Comparison of ENCODE assay signal across 23 cellular contexts in the genomic region with DNA sequence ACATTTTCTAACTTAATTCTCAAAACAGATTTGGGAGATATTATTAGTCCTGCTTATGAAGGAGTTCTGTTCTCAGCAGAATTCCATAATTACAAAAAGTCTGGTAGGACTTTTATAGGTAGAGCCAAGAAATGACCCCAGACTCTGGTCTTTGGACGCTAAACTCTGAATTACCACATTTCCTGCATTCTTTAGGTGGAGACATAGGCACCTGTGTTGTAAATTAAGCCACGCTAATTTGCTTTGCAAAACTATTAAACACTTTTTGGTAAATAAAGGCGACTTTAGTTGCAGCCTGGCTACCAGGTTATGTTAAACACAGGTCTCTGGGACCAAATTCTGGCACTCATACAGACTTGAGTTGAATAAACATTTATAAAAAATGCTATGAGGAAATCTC.
DNase-seq lines count a peak whose midpoint lies in the region; ATAC-seq and TF ChIP-seq lines count a peak whose summit lies in the region.
"Had no signal": no experiment of that assay in that cellular context is flagged by ENCODE, and none has a peak within 500 bp of the region (broad histone marks: within the 10 kb centered on the region; RNA-seq: fewer than 3 reads in every experiment).

No MANE protein-coding gene starts in this region.

- H3K27ac ChIP-seq in right atrium auricular region (peak overlapping the region; percentile 82 to 93), transverse colon (peak overlapping the region in 3 of 4 donors; percentile 86 to 90 (median 87))
- H3K27ac ChIP-seq: prostate gland had no signal

- H3K4me1 Mint-ChIP-seq in activated B cell treated with CpG ODN at 0.5 μM for 24 hours (peaks cover 95% of the 10 kb centered on the region), mesothelial cell of epicardium (peaks cover 65% of the 10 kb centered on the region)

- in situ Hi-C loops in transverse colon (cut with MboI; ENCODE audit: low pct_ligation_motif_present in 1 of 4, low pct_unique_long_range_greater_than_20kb in 1 of 4, low sequenced_read_pairs in 3 of 4), result no loop called here

- no peaks in the 10 kb centered on the region for H3K27me3 Mint-ChIP-seq in activated B cell treated with CpG ODN at 0.5 μM for 24 hours
- peaks cover 2% of the 10 kb centered on the region for H3K27me3 Mint-ChIP-seq in mesothelial cell of epicardium (ENCODE audit: low read depth)
- H3K27me3 Mint-ChIP-seq: CD4-positive, alpha-beta T cell; naive thymus-derived CD4-positive, alpha-beta T cell had no signal

- H3K27ac Mint-ChIP-seq in activated B cell treated with CpG ODN at 0.5 μM for 24 hours (peak overlapping the region; percentile 85), mesothelial cell of epicardium (peak overlapping the region; percentile 2)
- H3K27ac Mint-ChIP-seq: CD4-positive, alpha-beta T cell; naive thymus-derived CD4-positive, alpha-beta T cell had no signal

- DNase-seq in right atrium auricular region (ENCODE audit: low spot score), result no peak
- DNase-seq in cardiac septum (ENCODE audit: low spot score), result no peak
- no peak for DNase-seq in activated B cell treated with CpG ODN at 0.5 μM for 24 hours
- no peak for DNase-seq in mesothelial cell of epicardium (ENCODE audit: low spot score in 2 of 2, unreplicated experiment in 2 of 2)
- no peak for DNase-seq in transverse colon
- no peak for DNase-seq in activated CD8-positive, alpha-beta memory T cell treated with anti-CD3 and anti-CD28 coated beads for 24 hours
- DNase-seq in NCI-H82 (lab: John Stamatoyannopoulos, UW), result no peak
- DNase-seq: activated CD4-positive, alpha-beta T cell treated with anti-CD3 and anti-CD28 coated beads for 4 hours; activated CD8-positive, alpha-beta memory T cell treated with anti-CD3 and anti-CD28 coated beads, Interleukin-2, amount 50 U/mL, for 48 hours; activated gamma-delta T cell treated with Interleukin-2 at 50 U/mL for 16 hours; anterior cingulate cortex; CD4-positive, alpha-beta T cell; gastrocnemius medialis; left lung; MM.1S; naive thymus-derived CD4-positive, alpha-beta T cell; NCI-H187 treated with DMSO at 0.1 percent for 48 hours; stimulated activated naive CD8-positive, alpha-beta T cell treated with anti-CD3 and anti-CD28 coated beads, Interleukin-15, Interleukin-2, amounts not matched to agents 100 U/mL and 50 U/mL, for 24 hours; T-helper 9 cell; uterus had no signal

- POLR2A ChIA-PET in activated B cell treated with CpG ODN at 0.5 μM for 24 hours (lab: Charles Lee), result interaction anchor here (0.5 to 6.1 kb wide), 7 partner anchors 13 to 223 kb away, joined by 3 to 60 read pairs (median 15); no protein-coding TSS in a partner anchor

- no peaks in the 10 kb centered on the region for H3K36me3 ChIP-seq in right atrium auricular region
- no peaks in the 10 kb centered on the region for H3K36me3 ChIP-seq in transverse colon
- H3K36me3 ChIP-seq: gastrocnemius medialis, left lung, prostate gland, uterus had no signal

- TF ChIP-seq EP300 in transverse colon (IDR thresholded peaks at IDR 0.05; ENCODE audit: low read depth), result no peak

- H3K27me3 ChIP-seq in right atrium auricular region, result no peaks in the 10 kb centered on the region
- no peaks in the 10 kb centered on the region for H3K27me3 ChIP-seq in transverse colon
- H3K27me3 ChIP-seq: gastrocnemius medialis, left lung, SJSA1, uterus had no signal

- TF ChIP-seq CTCF in right atrium auricular region (IDR thresholded peaks at IDR 0.05) (no peak), activated B cell treated with CpG ODN at 0.5 μM for 24 hours (IDR thresholded peaks at IDR 0.05) (no peak), mesothelial cell of epicardium (IDR thresholded peaks at IDR 0.05; ENCODE audit: unreplicated experiment) (no peak), transverse colon (IDR thresholded peaks at IDR 0.05) (no peak)

- H3K36me3 Mint-ChIP-seq in activated B cell treated with CpG ODN at 0.5 μM for 24 hours (ENCODE audit: low read depth) (peaks cover 43% of the 10 kb centered on the region), mesothelial cell of epicardium (no peaks in the 10 kb centered on the region)

- intact Hi-C loops in cardiac septum (cut with DNase I), result no loop called here
- intact Hi-C loops in activated B cell treated with CpG ODN at 0.5 μM for 24 hours (cut with micrococcal nuclease), result no loop called here
- intact Hi-C loops in transverse colon (cut with DNase I; ENCODE audit: low total_unique reads), result no loop called here

- no peak for ATAC-seq in activated B cell treated with CpG ODN at 0.5 μM for 24 hours (ENCODE audit: low read depth)
- no peak for ATAC-seq in HG03280 (IDR thresholded peaks at IDR 0.05; ENCODE audit: unreplicated experiment)
- ATAC-seq: gastrocnemius medialis; left lung; naive thymus-derived CD4-positive, alpha-beta T cell; stimulated activated naive CD8-positive, alpha-beta T cell treated with anti-CD3 and anti-CD28 coated beads, Interleukin-15, Interleukin-2, amounts not matched to agents 100 U/mL and 50 U/mL, for 24 hours had no signal

- no peak overlapping the region for H3K4me3 ChIP-seq in right atrium auricular region
- H3K4me3 ChIP-seq in transverse colon, result no peak overlapping the region
- H3K4me3 ChIP-seq: gastrocnemius medialis, left lung, prostate gland, SJSA1, uterus had no signal

- TF ChIP-seq POLR2A in transverse colon (IDR thresholded peaks at IDR 0.05), result no peak

- CTCF ChIA-PET in activated B cell treated with CpG ODN at 0.5 μM for 24 hours (lab: Charles Lee), result interaction anchor here (1.1 to 1.7 kb wide), 2 partner anchors 14 to 20 kb away, joined by 3 to 6 read pairs; no protein-coding TSS in a partner anchor

- H3K9me3 Mint-ChIP-seq in activated B cell treated with CpG ODN at 0.5 μM for 24 hours, result no peaks in the 10 kb centered on the region
- H3K9me3 Mint-ChIP-seq in mesothelial cell of epicardium, result no peaks in the 10 kb centered on the region
- H3K9me3 Mint-ChIP-seq: CD4-positive, alpha-beta T cell; naive thymus-derived CD4-positive, alpha-beta T cell had no signal

- 52 to 71% methylated on average over 3 of the region's 3 CpGs for WGBS in transverse colon (ENCODE audit: low coverage in 1 of 2), 2 donors

- H3K4me3 Mint-ChIP-seq in activated B cell treated with CpG ODN at 0.5 μM for 24 hours, result peak overlapping the region; percentile 28
- H3K4me3 Mint-ChIP-seq in mesothelial cell of epicardium, result no peak overlapping the region
- H3K4me3 Mint-ChIP-seq: CD4-positive, alpha-beta T cell; naive thymus-derived CD4-positive, alpha-beta T cell had no signal

- H3K4me1 ChIP-seq in right atrium auricular region (peaks cover 0 to 84% of the 10 kb centered on the region in 2 donors), transverse colon (peaks cover 23 to 73% (median 40%) of the 10 kb centered on the region in 4 donors)
- H3K4me1 ChIP-seq: prostate gland had no signal

- H3K9me3 ChIP-seq in right atrium auricular region (no peaks in the 10 kb centered on the region), transverse colon (no peaks in the 10 kb centered on the region)
- H3K9me3 ChIP-seq: gastrocnemius medialis, left lung, prostate gland, SJSA1, uterus had no signal
